Comparison of ENCODE assay signal across 20 cellular contexts in the genomic region with DNA sequence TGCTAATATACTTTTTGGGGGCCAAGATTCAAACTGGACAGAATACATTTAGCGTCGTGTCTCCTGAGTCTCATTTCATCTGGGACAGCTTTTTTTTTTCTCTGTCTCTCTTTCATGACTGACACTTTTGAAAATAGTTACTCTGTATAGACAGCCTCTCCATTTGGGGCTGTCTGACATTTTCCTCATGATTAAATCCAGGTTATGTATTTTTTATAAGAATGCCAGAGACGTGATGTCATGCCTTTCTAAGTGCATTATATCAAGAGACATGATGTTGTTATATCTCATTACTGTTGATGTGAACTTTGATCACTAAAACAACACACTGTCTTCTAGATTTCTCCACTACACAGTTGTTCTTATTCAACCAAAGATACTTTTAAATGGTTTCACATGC.
DNase-seq lines count a peak whose midpoint lies in the region; ATAC-seq and TF ChIP-seq lines count a peak whose summit lies in the region.
"Had no signal": no experiment of that assay in that cellular context is flagged by ENCODE, and none has a peak within 500 bp of the region (broad histone marks: within the 10 kb centered on the region; RNA-seq: fewer than 3 reads in every experiment).

No MANE protein-coding gene starts in this region.

- H3K4me1 Mint-ChIP-seq in activated B cell treated with CpG ODN at 0.5 μM for 24 hours (peaks cover 88% of the 10 kb centered on the region), progenitor cell of endocrine pancreas (ENCODE audit: low read depth) (peaks cover 2% of the 10 kb centered on the region)
- H3K4me1 Mint-ChIP-seq in stimulated activated memory B cell treated with anti-CD40 and anti-IgM and Interleukin-4, amounts not matched to agents 10 μg/mL and 1 μg/mL and 100 μg/mL, for 72 hours = peaks cover 69% of the 10 kb centered on the region

- H3K27me3 Mint-ChIP-seq in activated B cell treated with CpG ODN at 0.5 μM for 24 hours (no peaks in the 10 kb centered on the region), progenitor cell of endocrine pancreas (no peaks in the 10 kb centered on the region)
- no peaks in the 10 kb centered on the region for H3K27me3 Mint-ChIP-seq in stimulated activated memory B cell treated with anti-CD40 and anti-IgM and Interleukin-4, amounts not matched to agents 10 μg/mL and 1 μg/mL and 100 μg/mL, for 72 hours
- H3K27me3 Mint-ChIP-seq: CD4-positive, alpha-beta T cell had no signal

- H3K27ac Mint-ChIP-seq in activated B cell treated with CpG ODN at 0.5 μM for 24 hours = peak overlapping the region; percentile 65
- H3K27ac Mint-ChIP-seq in stimulated activated memory B cell treated with anti-CD40 and anti-IgM and Interleukin-4, amounts not matched to agents 10 μg/mL and 1 μg/mL and 100 μg/mL, for 72 hours = peak overlapping the region; percentile 84
- H3K27ac Mint-ChIP-seq in progenitor cell of endocrine pancreas = no peak overlapping the region
- H3K27ac Mint-ChIP-seq: CD4-positive, alpha-beta T cell had no signal

- no peak for TF ChIP-seq CTCF in activated B cell treated with CpG ODN at 0.5 μM for 24 hours (IDR thresholded peaks at IDR 0.05)
- no peak for TF ChIP-seq CTCF in progenitor cell of endocrine pancreas (IDR thresholded peaks at IDR 0.05; ENCODE audit: unreplicated experiment)

- CTCF ChIA-PET in activated B cell treated with CpG ODN at 0.5 μM for 24 hours (lab: Charles Lee) = interaction anchor here (0.6 kb wide), 1 partner anchor 443 kb away, joined by 4 read pairs; no protein-coding TSS in a partner anchor

- peak; percentile 6 for DNase-seq in EL
- no peak for DNase-seq in activated B cell treated with CpG ODN at 0.5 μM for 24 hours
- peak; percentile 31 for DNase-seq in kidney glomerular epithelial cell (lab: John Stamatoyannopoulos, UW)
- no peak for DNase-seq in progenitor cell of endocrine pancreas (ENCODE audit: low spot score, unreplicated experiment)
- no peak for DNase-seq in DMS79 (lab: John Stamatoyannopoulos, UW)
- no peak for DNase-seq in epidermal melanocyte (ENCODE audit: insufficient read length, low spot score)
- no peak for DNase-seq in hepatic stellate cell (ENCODE audit: low spot score)
- DNase-seq: CD4-positive, alpha-beta T cell; COR-L47; DMS 273 treated with DMSO at 0.1 percent for 48 hours; GOT3; HCEC 1CT; NCI-H1105; NCI-H146; NCI-H2029; NCI-H226; NCI-H524 treated with DMSO at 0.1 percent for 48 hours; OCI-M1 had no signal

- ATAC-seq in activated B cell treated with CpG ODN at 0.5 μM for 24 hours (ENCODE audit: low read depth) = no peak
- ATAC-seq in stimulated activated memory B cell treated with anti-CD40 and anti-IgM and Interleukin-4, amounts not matched to agents 10 μg/mL and 1 μg/mL and 100 μg/mL, for 72 hours = no peak
- ATAC-seq: Right ventricle myocardium inferior had no signal

- POLR2A ChIA-PET in activated B cell treated with CpG ODN at 0.5 μM for 24 hours (lab: Charles Lee) = interaction anchor here (0.6 to 0.7 kb wide), 2 partner anchors 364 to 441 kb away, joined by 3 to 5 read pairs; no protein-coding TSS in a partner anchor

- H3K4me3 Mint-ChIP-seq in activated B cell treated with CpG ODN at 0.5 μM for 24 hours (no peak overlapping the region), progenitor cell of endocrine pancreas (ENCODE audit: low read depth) (no peak overlapping the region)
- no peak overlapping the region for H3K4me3 Mint-ChIP-seq in stimulated activated memory B cell treated with anti-CD40 and anti-IgM and Interleukin-4, amounts not matched to agents 10 μg/mL and 1 μg/mL and 100 μg/mL, for 72 hours
- H3K4me3 Mint-ChIP-seq: CD4-positive, alpha-beta T cell had no signal

- H3K9me3 Mint-ChIP-seq in activated B cell treated with CpG ODN at 0.5 μM for 24 hours (peaks cover 5% of the 10 kb centered on the region), progenitor cell of endocrine pancreas (ENCODE audit: low read depth) (peaks cover 4% of the 10 kb centered on the region)
- H3K9me3 Mint-ChIP-seq in stimulated activated memory B cell treated with anti-CD40 and anti-IgM and Interleukin-4, amounts not matched to agents 10 μg/mL and 1 μg/mL and 100 μg/mL, for 72 hours = peaks cover 4% of the 10 kb centered on the region
- H3K9me3 Mint-ChIP-seq: CD4-positive, alpha-beta T cell had no signal

- peaks cover 75% of the 10 kb centered on the region for H3K36me3 Mint-ChIP-seq in activated B cell treated with CpG ODN at 0.5 μM for 24 hours (ENCODE audit: low read depth)
- peaks cover 19% of the 10 kb centered on the region for H3K36me3 Mint-ChIP-seq in stimulated activated memory B cell treated with anti-CD40 and anti-IgM and Interleukin-4, amounts not matched to agents 10 μg/mL and 1 μg/mL and 100 μg/mL, for 72 hours
- no peaks in the 10 kb centered on the region for H3K36me3 Mint-ChIP-seq in progenitor cell of endocrine pancreas (ENCODE audit: insufficient read depth)

- intact Hi-C loops in activated B cell treated with CpG ODN at 0.5 μM for 24 hours (cut with micrococcal nuclease) = no loop called here

Comparison
In these comparisons a context has a peak if more than half of its experiments do, and no peak if none do; other contexts are left out.
1. DNase-seq: peak in EL (single experiment) and kidney glomerular epithelial cell (single experiment); none in activated B cell treated with CpG ODN at 0.5 μM for 24 hours (single experiment), progenitor cell of endocrine pancreas (single experiment), DMS79 (single experiment), epidermal melanocyte (single experiment) and hepatic stellate cell (single experiment).